19 cellular contexts compared by ENCODE assay signal in genomic region chr3:37592328-37592727, GRCh38.
"Had no signal": no experiment of that assay in that cellular context is flagged by ENCODE, and none has a peak within 500 bp of the region (broad histone marks: within the 10 kb centered on the region; RNA-seq: fewer than 3 reads in every experiment).

No MANE protein-coding gene starts in this region.

- H3K4me1 Mint-ChIP-seq: stimulated activated naive B cell treated with anti-CD40 and anti-IgM and Interleukin-4, amounts not matched to agents 10 μg/mL and 1 μg/mL and 100 μg/mL, for 72 hours had no signal

- H3K27ac ChIP-seq: VCaP had no signal

- H3K4me3 ChIP-seq: gastrocnemius medialis, heart left ventricle, mucosa of descending colon, ovary, right lobe of liver, smooth muscle cell, upper lobe of left lung had no signal

- DNase-seq: activated CD4-positive, alpha-beta T cell treated with anti-CD3 and anti-CD28 coated beads for 1 hour; activated T-cell treated with anti-CD3 and anti-CD28 coated beads for 4 hours; erythroblast; gastrocnemius medialis; heart left ventricle; left ventricle myocardium superior; mucosa of descending colon; naive thymus-derived CD8-positive, alpha-beta T cell; ovary; right lobe of liver; stimulated activated CD4-positive, alpha-beta T cell treated with anti-CD3 and anti-CD28 coated beads, Interleukin-4, amount 100 ng/mL, for 24 hours; stimulated activated naive B cell treated with anti-CD40 and anti-IgM and Interleukin-4, amounts not matched to agents 10 μg/mL and 1 μg/mL and 100 μg/mL, for 72 hours; SW 1271; T-helper 2 cell; upper lobe of left lung had no signal

- H3K27me3 Mint-ChIP-seq: activated naive CD8-positive, alpha-beta T cell had no signal

- H3K36me3 ChIP-seq: gastrocnemius medialis, ovary, right lobe of liver, upper lobe of left lung had no signal

- H3K9me3 ChIP-seq: gastrocnemius medialis, heart left ventricle, mucosa of descending colon, ovary, right lobe of liver, upper lobe of left lung had no signal

- H3K36me3 Mint-ChIP-seq: activated naive CD8-positive, alpha-beta T cell; naive thymus-derived CD8-positive, alpha-beta T cell; stimulated activated naive B cell treated with anti-CD40 and anti-IgM and Interleukin-4, amounts not matched to agents 10 μg/mL and 1 μg/mL and 100 μg/mL, for 72 hours had no signal

- H3K27ac Mint-ChIP-seq: activated naive CD8-positive, alpha-beta T cell; activated T-helper 1 cell treated with anti-CD3 and anti-CD28 coated beads, Interleukin-12 subunit alpha, Interleukin-12 subunit beta, Interleukin-2, Interleukin-4 antibody, amounts not matched to agents 30 ng/mL and 10 ng/mL and 1 ng/mL, durations not matched to agents 14 hours and 24 hours and 36 hours; naive thymus-derived CD8-positive, alpha-beta T cell; stimulated activated naive B cell treated with anti-CD40 and anti-IgM and Interleukin-4, amounts not matched to agents 10 μg/mL and 1 μg/mL and 100 μg/mL, for 72 hours had no signal

- ATAC-seq: gastrocnemius medialis; heart left ventricle; mucosa of descending colon; naive thymus-derived CD8-positive, alpha-beta T cell; right lobe of liver; stimulated activated naive B cell treated with anti-CD40 and anti-IgM and Interleukin-4, amounts not matched to agents 10 μg/mL and 1 μg/mL and 100 μg/mL, for 72 hours had no signal

- H3K9me3 Mint-ChIP-seq: activated T-helper 1 cell treated with anti-CD3 and anti-CD28 coated beads, Interleukin-12 subunit alpha, Interleukin-12 subunit beta, Interleukin-2, Interleukin-4 antibody, amounts not matched to agents 30 ng/mL and 10 ng/mL and 1 ng/mL, durations not matched to agents 14 hours and 24 hours and 36 hours had no signal

- H3K27me3 ChIP-seq: gastrocnemius medialis, heart left ventricle, ovary, right lobe of liver, upper lobe of left lung had no signal

- H3K4me3 Mint-ChIP-seq: activated naive CD8-positive, alpha-beta T cell; activated T-helper 1 cell treated with anti-CD3 and anti-CD28 coated beads, Interleukin-12 subunit alpha, Interleukin-12 subunit beta, Interleukin-2, Interleukin-4 antibody, amounts not matched to agents 30 ng/mL and 10 ng/mL and 1 ng/mL, durations not matched to agents 14 hours and 24 hours and 36 hours; naive thymus-derived CD8-positive, alpha-beta T cell; stimulated activated naive B cell treated with anti-CD40 and anti-IgM and Interleukin-4, amounts not matched to agents 10 μg/mL and 1 μg/mL and 100 μg/mL, for 72 hours had no signal
